In the genomic region with DNA sequence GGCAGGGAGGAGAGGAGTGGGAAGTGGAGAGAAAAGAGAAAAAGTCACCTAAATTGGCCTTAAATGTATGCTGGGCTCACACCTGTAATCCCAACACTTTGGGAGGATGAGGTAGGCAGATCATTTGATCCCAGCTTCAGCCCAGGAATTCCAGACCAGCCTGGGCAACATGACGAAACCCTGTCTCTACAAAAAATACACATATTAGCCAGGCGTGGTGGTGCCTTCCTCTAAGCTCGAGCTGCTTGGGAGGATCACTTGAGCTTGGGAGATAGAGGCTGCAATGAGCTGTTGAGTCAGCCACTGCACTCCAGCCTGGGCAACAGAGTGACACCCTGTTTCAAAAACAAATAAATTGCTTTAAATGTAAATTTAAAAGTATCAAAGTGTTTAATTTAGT, we compare ENCODE assay signal across 20 cellular contexts. TPM values are rescaled to one million over a fixed set of nuclear protein-coding genes. Genes with fewer than 3 reads are reported as not detected.
DNase-seq lines count a peak whose midpoint lies in the region; ATAC-seq and TF ChIP-seq lines count a peak whose summit lies in the region.
"Had no signal": no experiment of that assay in that cellular context is flagged by ENCODE, and none has a peak within 500 bp of the region (broad histone marks: within the 10 kb centered on the region; RNA-seq: fewer than 3 reads in every experiment).

No MANE protein-coding gene starts in this region.

- peaks cover 5% of the 10 kb centered on the region for H3F3A ChIP-seq in GM23338 (replicated peaks; ENCODE audit: low read depth)

- H3K9me3 ChIP-seq in psoas muscle (no peaks in the 10 kb centered on the region), HAP-1 (no peaks in the 10 kb centered on the region)
- H3K9me3 ChIP-seq: adrenal gland, left lung, Peyer's patch, right lobe of liver, transverse colon had no signal

- no peak for TF ChIP-seq CTCF in GM23338 (conservative IDR thresholded peaks at IDR 0.05; ENCODE audit: low read depth in 2 of 2)
- no peak for TF ChIP-seq CTCF in psoas muscle (IDR thresholded peaks at IDR 0.05)

- intact Hi-C loops in psoas muscle (cut with DNase I), result no loop called here

- peaks cover 24% of the 10 kb centered on the region for H3K4me1 Mint-ChIP-seq in GM23338

- H4K20me1 ChIP-seq in GM23338 (replicated peaks; ENCODE audit: insufficient read depth), result peaks cover 46% of the 10 kb centered on the region

- H3K4me1 ChIP-seq in GM23338 (ENCODE audit: insufficient read depth) (peaks cover 34% of the 10 kb centered on the region), psoas muscle (peaks cover 21% of the 10 kb centered on the region), HAP-1 (peaks cover 13% of the 10 kb centered on the region)

- peaks cover 84% of the 10 kb centered on the region for H3K79me2 ChIP-seq in GM23338 (replicated peaks; ENCODE audit: insufficient read depth)

- 71 to 85% (median 81%) methylated on average over 3 of the region's 3 CpGs for WGBS in psoas muscle, 3 donors

- H3K4me2 ChIP-seq in GM23338, result peak overlapping the region; percentile 93; the same call in 1 of the 2 replicates

- H3K9me2 ChIP-seq in GM23338 (ENCODE audit: insufficient read depth), result no peaks in the 10 kb centered on the region

- no peak overlapping the region for H3K4me3 ChIP-seq in GM23338
- H3K4me3 ChIP-seq in psoas muscle, result no peak overlapping the region
- no peak overlapping the region for H3K4me3 ChIP-seq in HAP-1
- H3K4me3 ChIP-seq: adrenal gland, dorsolateral prefrontal cortex, left lung, Peyer's patch, right lobe of liver, transverse colon had no signal

- H3K27ac ChIP-seq in GM23338 (ENCODE audit: low read depth) (no peak overlapping the region), psoas muscle (no peak overlapping the region)
- H3K27ac ChIP-seq: adrenal gland, dorsolateral prefrontal cortex, left lung, Peyer's patch, right lobe of liver, transverse colon had no signal

- H3K27me3 Mint-ChIP-seq in GM23338 (ENCODE audit: insufficient read depth, low read depth, poor library complexity), result peaks cover 8% of the 10 kb centered on the region

- no peak overlapping the region for H2AFZ ChIP-seq in GM23338

- H3K27me3 ChIP-seq in GM23338 (ENCODE audit: insufficient read depth) (no peaks in the 10 kb centered on the region), psoas muscle (ENCODE audit: insufficient read depth in 3 of 3, low read length in 2 of 3) (no peaks in the 10 kb centered on the region), HAP-1 (ENCODE audit: low read depth) (no peaks in the 10 kb centered on the region)
- H3K27me3 ChIP-seq: adrenal gland, dorsolateral prefrontal cortex, left lung, Peyer's patch, right lobe of liver, transverse colon had no signal

- 0 out of 2 replicates have a peak overlapping the region, but pooled peaks have one; percentile 2 for H3K27ac Mint-ChIP-seq in GM23338
- H3K27ac Mint-ChIP-seq: activated T-helper 2 cell treated with anti-CD3 and anti-CD28 coated beads, Interferon-gamma antibody, Interleukin-2, Interleukin-4, amounts not matched to agents 10 μg/mL and 5 μg/mL and 100 μg/mL, durations not matched to agents 14 hours and 24 hours and 36 hours had no signal

- peaks cover 2% of the 10 kb centered on the region; the same call in 1 of the 3 replicates for H3K9me3 Mint-ChIP-seq in GM23338
- H3K9me3 Mint-ChIP-seq: activated T-helper 2 cell treated with anti-CD3 and anti-CD28 coated beads, Interferon-gamma antibody, Interleukin-2, Interleukin-4, amounts not matched to agents 10 μg/mL and 5 μg/mL and 100 μg/mL, durations not matched to agents 14 hours and 24 hours and 36 hours had no signal

- H3K4me3 Mint-ChIP-seq in GM23338, result no peak overlapping the region; the same call in 2 of the 3 replicates

- ATAC-seq in GM23338 (no peak), left lobe of liver (no peak), HG03342 (IDR thresholded peaks at IDR 0.05; ENCODE audit: unreplicated experiment) (no peak), GM18498 (IDR thresholded peaks at IDR 0.05; ENCODE audit: unreplicated experiment) (no peak), psoas muscle (no peak)
- ATAC-seq: esophagus mucosa; left lung; right lobe of liver; stimulated activated naive CD8-positive, alpha-beta T cell treated with anti-CD3 and anti-CD28 coated beads, Interleukin-15, Interleukin-2, amounts not matched to agents 100 U/mL and 50 U/mL, for 24 hours had no signal

- in situ Hi-C loops in HAP-1 (cut with MboI; ENCODE audit: low sequenced_read_pairs), result no loop called here

- H3K36me3 Mint-ChIP-seq in GM23338 (ENCODE audit: low read depth), result peaks cover 5% of the 10 kb centered on the region; the same call in 1 of the 3 replicates

- DNase-seq in CD1c-positive myeloid dendritic cell (ENCODE audit: extremely low spot score), result peak; percentile 16
- no peak for DNase-seq in GM23338 (ENCODE audit: low spot score)
- peak; percentile 51 for DNase-seq in amniotic epithelial cell (ENCODE audit: low read depth)
- peak; percentile 10 for DNase-seq in left lobe of liver (ENCODE audit: low spot score)
- DNase-seq in psoas muscle, result no peak
- DNase-seq in HAP-1 (ENCODE audit: low spot score in 2 of 2), result no peak
- DNase-seq: adrenal gland; caudate nucleus; COR-L47; left lung; nucleus accumbens; Peyer's patch; right lobe of liver; stimulated activated naive CD8-positive, alpha-beta T cell treated with anti-CD3 and anti-CD28 coated beads, Interleukin-15, Interleukin-2, amounts not matched to agents 100 U/mL and 50 U/mL, for 24 hours; transverse colon had no signal

- H3K36me3 ChIP-seq in GM23338 (ENCODE audit: insufficient read depth) (no peaks in the 10 kb centered on the region), psoas muscle (ENCODE audit: insufficient read depth in 1 of 2, low read depth in 1 of 2) (no peaks in the 10 kb centered on the region), HAP-1 (replicated peaks) (no peaks in the 10 kb centered on the region)
- H3K36me3 ChIP-seq: adrenal gland, left lung, Peyer's patch, right lobe of liver, transverse colon had no signal

TF ChIP-seq in GM23338, 12 proteins besides CTCF, POLR2A, EP300 and RAD21 (continues in another document):
- TF ChIP-seq, protein P1, sequence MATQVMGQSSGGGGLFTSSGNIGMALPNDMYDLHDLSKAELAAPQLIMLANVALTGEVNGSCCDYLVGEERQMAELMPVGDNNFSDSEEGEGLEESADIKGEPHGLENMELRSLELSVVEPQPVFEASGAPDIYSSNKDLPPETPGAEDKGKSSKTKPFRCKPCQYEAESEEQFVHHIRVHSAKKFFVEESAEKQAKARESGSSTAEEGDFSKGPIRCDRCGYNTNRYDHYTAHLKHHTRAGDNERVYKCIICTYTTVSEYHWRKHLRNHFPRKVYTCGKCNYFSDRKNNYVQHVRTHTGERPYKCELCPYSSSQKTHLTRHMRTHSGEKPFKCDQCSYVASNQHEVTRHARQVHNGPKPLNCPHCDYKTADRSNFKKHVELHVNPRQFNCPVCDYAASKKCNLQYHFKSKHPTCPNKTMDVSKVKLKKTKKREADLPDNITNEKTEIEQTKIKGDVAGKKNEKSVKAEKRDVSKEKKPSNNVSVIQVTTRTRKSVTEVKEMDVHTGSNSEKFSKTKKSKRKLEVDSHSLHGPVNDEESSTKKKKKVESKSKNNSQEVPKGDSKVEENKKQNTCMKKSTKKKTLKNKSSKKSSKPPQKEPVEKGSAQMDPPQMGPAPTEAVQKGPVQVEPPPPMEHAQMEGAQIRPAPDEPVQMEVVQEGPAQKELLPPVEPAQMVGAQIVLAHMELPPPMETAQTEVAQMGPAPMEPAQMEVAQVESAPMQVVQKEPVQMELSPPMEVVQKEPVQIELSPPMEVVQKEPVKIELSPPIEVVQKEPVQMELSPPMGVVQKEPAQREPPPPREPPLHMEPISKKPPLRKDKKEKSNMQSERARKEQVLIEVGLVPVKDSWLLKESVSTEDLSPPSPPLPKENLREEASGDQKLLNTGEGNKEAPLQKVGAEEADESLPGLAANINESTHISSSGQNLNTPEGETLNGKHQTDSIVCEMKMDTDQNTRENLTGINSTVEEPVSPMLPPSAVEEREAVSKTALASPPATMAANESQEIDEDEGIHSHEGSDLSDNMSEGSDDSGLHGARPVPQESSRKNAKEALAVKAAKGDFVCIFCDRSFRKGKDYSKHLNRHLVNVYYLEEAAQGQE (IDR thresholded peaks at IDR 0.05; ENCODE audit: unreplicated experiment), result no peak

RNA-seq across cellular contexts. Expression of a gene that starts 3.9 kb away (rescaled TPM):
- 67.6 and 67.8 TPM in 2 replicates for total RNA-seq in GM23338 (2014; rRNA removed; shearing (Covaris generic))
- 31.6 and 40.1 TPM in 2 replicates for polyA plus RNA-seq in GM23338 (2016; fragmentation: Nextera tagmentation; extraction: Ambion mirVana)
- total RNA-seq in left lobe of liver, result 3.2 TPM
- total RNA-seq in psoas muscle, result 1 to 10 TPM; 3.6 to 7.6 (median 7.2) TPM
- 1 to 10 TPM in 2 of 3 donors, under 1 TPM in 1; 0.94 to 3.4 (median 2.2) TPM for polyA plus RNA-seq in psoas muscle

RNA-seq across cellular contexts. Expression of a gene that starts 24.8 kb away (rescaled TPM):
- not detected in 2 replicates for total RNA-seq in GM23338 (2014; rRNA removed; shearing (Covaris generic))
- polyA plus RNA-seq in GM23338 (2016; fragmentation: Nextera tagmentation; extraction: Ambion mirVana), result 0.15 TPM in 1 of 2 replicates, not detected in the other
- total RNA-seq in left lobe of liver, result 0.25 TPM
- not detected for total RNA-seq in psoas muscle
- under 1 TPM; 0.06 to 0.17 (median 0.07) TPM for polyA plus RNA-seq in psoas muscle
- total RNA-seq: esophagus mucosa, left lung had no signal

RNA-seq across cellular contexts. Expression of a gene that starts 41.5 kb away (rescaled TPM):
- 13.8 and 14.2 TPM in 2 replicates for total RNA-seq in GM23338 (2014; rRNA removed; shearing (Covaris generic))
- polyA plus RNA-seq in GM23338 (2016; fragmentation: Nextera tagmentation; extraction: Ambion mirVana) (2.8 and 3.4 TPM in 2 replicates), psoas muscle (10 to 100 TPM in 2 of 3 donors, 1 to 10 TPM in 1; 8.8 to 15.4 (median 10.3) TPM)
- total RNA-seq in left lobe of liver (13.1 TPM), psoas muscle (10 to 100 TPM; 18.1 to 28.7 (median 27.1) TPM)

Comparison
In these comparisons a context has a peak if more than half of its experiments do, and no peak if none do; other contexts are left out.
1. DNase-seq: peak in CD1c-positive myeloid dendritic cell (single experiment), amniotic epithelial cell (single experiment) and left lobe of liver (single experiment); none in GM23338 (single experiment), psoas muscle (0 of 2) and HAP-1 (0 of 2).